16 cellular contexts compared by ENCODE assay signal in the genomic region with DNA sequence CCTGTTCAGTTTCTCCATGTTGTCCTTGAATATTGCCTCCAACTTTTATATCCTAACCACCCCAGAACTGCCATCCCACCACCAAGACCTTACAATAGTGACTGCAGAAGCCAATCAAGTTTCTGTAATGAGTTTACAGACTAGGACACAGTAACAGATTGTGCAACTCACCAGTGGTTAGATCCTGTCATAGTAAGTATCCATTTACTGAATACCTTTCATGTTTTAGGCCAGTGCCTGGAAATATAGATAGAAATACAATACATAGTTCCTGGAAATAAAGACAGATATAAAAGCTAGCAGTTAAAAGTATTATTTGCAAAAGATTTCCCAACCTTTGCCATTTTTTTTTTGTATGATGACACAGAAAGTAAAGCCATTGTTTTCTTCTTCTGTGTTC.
"Had no signal": no experiment of that assay in that cellular context is flagged by ENCODE, and none has a peak within 500 bp of the region (broad histone marks: within the 10 kb centered on the region; RNA-seq: fewer than 3 reads in every experiment).

No MANE protein-coding gene starts in this region.

- H3K9me3 Mint-ChIP-seq: activated naive CD8-positive, alpha-beta T cell treated with anti-CD3 and anti-CD28 coated beads, Interleukin-2, amount 10 ng/mL, durations not matched to agents 7 days and 5 days had no signal

- H3K27ac Mint-ChIP-seq: activated CD4-positive, alpha-beta T cell treated with anti-CD3 and anti-CD28 coated beads for 36 hours; activated CD8-positive, alpha-beta T cell treated with anti-CD3 and anti-CD28 coated beads, Interleukin-2, amount 10 ng/mL, durations not matched to agents 7 days and 5 days; activated naive CD8-positive, alpha-beta T cell treated with anti-CD3 and anti-CD28 coated beads, Interleukin-2, amount 10 ng/mL, durations not matched to agents 7 days and 5 days; immature natural killer cell; naive thymus-derived CD4-positive, alpha-beta T cell; stimulated activated effector memory CD8-positive, alpha-beta T cell treated with anti-CD3 and anti-CD28 coated beads, Interleukin-12 subunit alpha, Interleukin-12 subunit beta, amount 100 ng/mL, for 72 hours had no signal

- H3K9me3 ChIP-seq: ascending aorta, right atrium auricular region, tibial artery, uterus had no signal

- H3K4me3 ChIP-seq: ascending aorta, coronary artery, lung, right atrium auricular region, tibial artery, uterus had no signal

- DNase-seq: activated CD4-positive, alpha-beta T cell treated with anti-CD3 and anti-CD28 coated beads for 36 hours; activated CD8-positive, alpha-beta memory T cell treated with anti-CD3 and anti-CD28 coated beads, Interleukin-2, amount 50 U/mL, for 48 hours; activated CD8-positive, alpha-beta T cell treated with anti-CD3 and anti-CD28 coated beads, Interleukin-2, amount 10 ng/mL, durations not matched to agents 7 days and 5 days; activated naive CD8-positive, alpha-beta T cell treated with anti-CD3 and anti-CD28 coated beads, Interleukin-2, amount 10 ng/mL, durations not matched to agents 7 days and 5 days; effector CD4-positive, alpha-beta T cell; immature natural killer cell; left cardiac atrium; naive thymus-derived CD4-positive, alpha-beta T cell; tibial artery; uterus; WERI-Rb-1 had no signal

- H3K36me3 Mint-ChIP-seq: activated naive CD8-positive, alpha-beta T cell treated with anti-CD3 and anti-CD28 coated beads, Interleukin-2, amount 10 ng/mL, durations not matched to agents 7 days and 5 days; immature natural killer cell; naive thymus-derived CD4-positive, alpha-beta T cell; stimulated activated effector memory CD8-positive, alpha-beta T cell treated with anti-CD3 and anti-CD28 coated beads, Interleukin-12 subunit alpha, Interleukin-12 subunit beta, amount 100 ng/mL, for 72 hours had no signal

- H3K27me3 Mint-ChIP-seq: activated CD4-positive, alpha-beta T cell treated with anti-CD3 and anti-CD28 coated beads for 36 hours; activated naive CD8-positive, alpha-beta T cell treated with anti-CD3 and anti-CD28 coated beads, Interleukin-2, amount 10 ng/mL, durations not matched to agents 7 days and 5 days had no signal

- H3K36me3 ChIP-seq: ascending aorta, right atrium auricular region, tibial artery, uterus, WERI-Rb-1 had no signal

- H3K4me1 ChIP-seq: ascending aorta, right atrium auricular region, uterus had no signal

- H3K27ac ChIP-seq: ascending aorta, coronary artery, right atrium auricular region, tibial artery, uterus, WERI-Rb-1 had no signal

- H3K27me3 ChIP-seq: ascending aorta, right atrium auricular region, tibial artery, uterus had no signal

- H3K4me1 Mint-ChIP-seq: activated CD4-positive, alpha-beta T cell treated with anti-CD3 and anti-CD28 coated beads for 36 hours; activated naive CD8-positive, alpha-beta T cell treated with anti-CD3 and anti-CD28 coated beads, Interleukin-2, amount 10 ng/mL, durations not matched to agents 7 days and 5 days; immature natural killer cell; stimulated activated effector memory CD8-positive, alpha-beta T cell treated with anti-CD3 and anti-CD28 coated beads, Interleukin-12 subunit alpha, Interleukin-12 subunit beta, amount 100 ng/mL, for 72 hours had no signal

- H3K4me3 Mint-ChIP-seq: activated CD4-positive, alpha-beta T cell treated with anti-CD3 and anti-CD28 coated beads for 36 hours; activated CD8-positive, alpha-beta T cell treated with anti-CD3 and anti-CD28 coated beads, Interleukin-2, amount 10 ng/mL, durations not matched to agents 7 days and 5 days; activated naive CD8-positive, alpha-beta T cell treated with anti-CD3 and anti-CD28 coated beads, Interleukin-2, amount 10 ng/mL, durations not matched to agents 7 days and 5 days; immature natural killer cell; naive thymus-derived CD4-positive, alpha-beta T cell; stimulated activated effector memory CD8-positive, alpha-beta T cell treated with anti-CD3 and anti-CD28 coated beads, Interleukin-12 subunit alpha, Interleukin-12 subunit beta, amount 100 ng/mL, for 72 hours had no signal
